8 cellular contexts compared by ENCODE assay signal in the genomic region with DNA sequence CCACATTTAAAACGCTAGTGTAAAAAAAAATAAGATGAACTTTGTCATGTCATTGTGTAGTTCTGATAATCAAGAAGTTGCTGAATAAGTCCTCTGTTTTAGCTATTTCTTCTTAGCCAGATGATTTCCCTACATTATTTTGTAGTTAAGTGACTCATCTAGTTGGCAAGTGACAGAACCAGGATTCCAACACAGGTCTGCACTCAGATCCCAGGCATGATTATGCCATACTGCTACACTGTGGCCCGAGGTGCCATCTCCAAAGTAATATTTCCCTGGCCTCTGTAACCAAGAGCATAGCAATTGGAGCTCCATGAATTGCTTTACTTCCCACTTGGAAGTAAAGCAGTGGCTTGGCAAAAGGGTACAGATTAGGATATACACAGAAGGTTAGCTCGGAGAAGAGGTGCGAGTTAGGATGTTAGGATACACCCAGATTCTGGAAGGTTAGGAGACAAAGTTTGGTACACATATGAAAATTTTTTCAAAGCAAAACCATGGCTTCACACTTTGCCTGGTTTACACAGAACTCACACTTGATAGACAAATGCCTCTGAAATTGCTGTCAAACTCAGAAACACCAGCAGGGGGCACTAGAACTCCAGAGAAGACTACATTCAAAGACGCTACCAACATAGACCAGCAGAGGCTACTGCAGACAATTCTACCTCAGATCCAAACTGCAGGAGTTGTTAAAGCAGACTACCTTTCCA. TPM values are rescaled to one million over a fixed set of nuclear protein-coding genes. Genes with fewer than 3 reads are reported as not detected.
DNase-seq lines count a peak whose midpoint lies in the region; ATAC-seq lines count a peak whose summit lies in the region.

No MANE protein-coding gene starts in this region.

- peaks cover 9% of the 10 kb centered on the region for H3K27me3 Mint-ChIP-seq in activated naive CD4-positive, alpha-beta T cell treated with anti-CD3 and anti-CD28 coated beads, Interleukin-2, amount 10 ng/mL, durations not matched to agents 7 days and 5 days

- intact Hi-C loops in Right ventricle myocardium superior (cut with DNase I), result loop anchor here (5.0 kb wide), 1 partner anchor 82 kb away; no protein-coding TSS in a partner anchor

- H3K4me3 ChIP-seq in SK-N-MC, result no peak overlapping the region

- H3K27ac Mint-ChIP-seq in activated naive CD4-positive, alpha-beta T cell treated with anti-CD3 and anti-CD28 coated beads, Interleukin-2, amount 10 ng/mL, durations not matched to agents 7 days and 5 days, result no peak overlapping the region

- no peak overlapping the region for H3K9ac ChIP-seq in SK-N-MC (ENCODE audit: insufficient read length)

- H3K36me3 Mint-ChIP-seq in activated naive CD4-positive, alpha-beta T cell treated with anti-CD3 and anti-CD28 coated beads, Interleukin-2, amount 10 ng/mL, durations not matched to agents 7 days and 5 days, result no peaks in the 10 kb centered on the region

- H3K36me3 ChIP-seq in SK-N-MC (ENCODE audit: insufficient read depth, low read length), result no peaks in the 10 kb centered on the region

- DNase-seq in GM04503 (ENCODE audit: low read depth) (peak; percentile 21), HCEC 1CT (peak; percentile 56), NAMALWA (ENCODE audit: low spot score) (peak; percentile 81), SK-N-MC (ENCODE audit: low read depth, low spot score) (peak; percentile 66), Right ventricle myocardium superior (no peak), putamen (ENCODE audit: low spot score) (peak; percentile 59)
- peak; percentile 69 for DNase-seq in activated naive CD4-positive, alpha-beta T cell treated with anti-CD3 and anti-CD28 coated beads, Interleukin-2, amount 10 ng/mL, durations not matched to agents 7 days and 5 days

- H3K4me1 Mint-ChIP-seq in activated naive CD4-positive, alpha-beta T cell treated with anti-CD3 and anti-CD28 coated beads, Interleukin-2, amount 10 ng/mL, durations not matched to agents 7 days and 5 days, result no peaks in the 10 kb centered on the region

- no peak overlapping the region for H3K4me3 Mint-ChIP-seq in activated naive CD4-positive, alpha-beta T cell treated with anti-CD3 and anti-CD28 coated beads, Interleukin-2, amount 10 ng/mL, durations not matched to agents 7 days and 5 days

- ATAC-seq in Right ventricle myocardium superior (ENCODE audit: poor library complexity), result peak; percentile 74
- ATAC-seq in HG02571 (IDR thresholded peaks at IDR 0.05; ENCODE audit: unreplicated experiment), result no peak

- CTCF ChIA-PET in activated naive CD4-positive, alpha-beta T cell treated with anti-CD3 and anti-CD28 coated beads, Interleukin-2, amount 10 ng/mL, durations not matched to agents 7 days and 5 days (lab: Charles Lee), result interaction anchor here (0.6 to 5.1 kb wide), 4 partner anchors 14 to 534 kb away, joined by 3 to 56 read pairs (median 4); a partner anchor contains a TSS

- no peaks in the 10 kb centered on the region for H3K9me3 ChIP-seq in SK-N-MC (ENCODE audit: low read depth, low read length)

- no peak overlapping the region for H3K27ac ChIP-seq in SK-N-MC

- no peaks in the 10 kb centered on the region for H3K9me3 Mint-ChIP-seq in activated naive CD4-positive, alpha-beta T cell treated with anti-CD3 and anti-CD28 coated beads, Interleukin-2, amount 10 ng/mL, durations not matched to agents 7 days and 5 days

RNA-seq across cellular contexts. Expression of a gene that starts 41.4 kb away (rescaled TPM):
- 8.6 TPM for total RNA-seq in Right ventricle myocardium superior

RNA-seq across cellular contexts. Expression of a gene that starts 46.5 kb away (rescaled TPM):
- total RNA-seq in Right ventricle myocardium superior, result 3.7 TPM

RNA-seq across cellular contexts. Expression of a gene that starts 48.8 kb away (rescaled TPM):
- 4.2 TPM for total RNA-seq in Right ventricle myocardium superior
